25 cellular contexts compared by ENCODE assay signal in the genomic region with DNA sequence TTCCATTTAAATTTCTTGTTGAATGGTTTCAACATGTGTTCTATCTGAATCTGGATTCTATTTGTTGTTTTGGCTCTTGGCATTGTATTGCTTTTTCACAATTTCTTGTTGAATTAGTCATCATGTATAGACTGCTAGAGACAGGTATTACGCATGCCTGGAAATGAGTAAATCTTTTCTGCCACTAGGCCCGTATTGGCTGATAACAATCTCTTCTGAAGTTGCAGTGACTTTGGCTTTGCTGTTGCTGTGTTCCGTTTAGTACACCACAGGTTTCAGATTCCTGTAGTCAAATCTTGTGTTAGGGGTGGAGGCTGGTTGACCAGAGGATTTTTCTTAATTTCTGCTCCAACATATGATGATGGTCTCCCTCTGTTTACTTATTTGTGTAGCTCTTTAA.
DNase-seq lines count a peak whose midpoint lies in the region; ATAC-seq, FAIRE-seq and TF ChIP-seq lines count a peak whose summit lies in the region.
"Had no signal": no experiment of that assay in that cellular context is flagged by ENCODE, and none has a peak within 500 bp of the region (broad histone marks: within the 10 kb centered on the region; RNA-seq: fewer than 3 reads in every experiment).

No MANE protein-coding gene starts in this region.

- TF ChIP-seq CTCF in GM12878 (IDR thresholded peaks at IDR 0.05 in 2 of 3, conservative IDR thresholded peaks at IDR 0.05 in 1 of 3; ENCODE audit: control insufficient read depth in 2 of 3, extremely low read depth in 1 of 3, insufficient read depth in 1 of 3, low read depth in 3 of 3, low read length in 3 of 3) (no peak), osteocyte (IDR thresholded peaks at IDR 0.05) (no peak)

- in situ Hi-C loops in GM12878 (cut with MboI) = no loop called here

- POLR2A ChIA-PET in GM12878 (lab: Charles Lee) = no interaction called here

- H3K4me1 Mint-ChIP-seq in osteocyte (ENCODE audit: unreplicated experiment) = peaks cover 9% of the 10 kb centered on the region
- H3K4me1 Mint-ChIP-seq: B cell; naive thymus-derived CD4-positive, alpha-beta T cell had no signal

- SMC1A ChIA-PET in GM12878 (lab: Charles Lee; ENCODE audit: uncharacterized antibody, unreplicated experiment) = no interaction called here

- FAIRE-seq in H54 (lab: Jason Lieb, UNC) (peak; percentile 72), GM12878 (lab: Jason Lieb, UNC) (no peak)
- FAIRE-seq: endometrium, G401.6, GM19239 had no signal

- H3K27me3 ChIP-seq in GM12878 (replicated peaks in 1 of 2; ENCODE audit: control insufficient read depth in 2 of 2, insufficient read depth in 2 of 2, low read length in 1 of 2) = no peaks in the 10 kb centered on the region
- H3K27me3 ChIP-seq: gastrocnemius medialis, tibial artery had no signal

- H3K36me3 ChIP-seq in GM12878 (ENCODE audit: control insufficient read depth in 2 of 2, insufficient read depth in 2 of 2, low read length in 1 of 2) = no peaks in the 10 kb centered on the region
- H3K36me3 ChIP-seq: gastrocnemius medialis, tibial artery had no signal

- ATAC-seq in GM12878 (peak; percentile 55), HG03097 (IDR thresholded peaks at IDR 0.05; ENCODE audit: low FRiP score, unreplicated experiment) (no peak)
- ATAC-seq: activated CD8-positive, alpha-beta T cell treated with anti-CD3 and anti-CD28 coated beads, Interleukin-2, amount 10 ng/mL, durations not matched to agents 7 days and 5 days; activated T-cell treated with anti-CD3 and anti-CD28 coated beads, Interleukin-2, amount 50 U/mL, for 4 hours; gastrocnemius medialis; HCT116; naive thymus-derived CD4-positive, alpha-beta T cell; stimulated activated naive CD8-positive, alpha-beta T cell treated with anti-CD3 and anti-CD28 coated beads, Interleukin-15, Interleukin-2, amounts not matched to agents 100 U/mL and 50 U/mL, for 24 hours had no signal

- no peaks in the 10 kb centered on the region for H4K20me1 ChIP-seq in GM12878 (ENCODE audit: control insufficient read depth, insufficient read depth)

- no peak overlapping the region for H3K4me2 ChIP-seq in GM12878 (ENCODE audit: control insufficient read depth, insufficient read depth)

- H3K9me3 ChIP-seq in GM12878 (replicated peaks; ENCODE audit: control insufficient read depth, insufficient read depth, low read length) = no peaks in the 10 kb centered on the region
- H3K9me3 ChIP-seq: Caco-2, gastrocnemius medialis, tibial artery had no signal

- intact Hi-C loops in GM12878 (cut with micrococcal nuclease; ENCODE audit: unreplicated experiment) = no loop called here

- 29% methylated on average over 3 of the region's 3 CpGs for WGBS in GM12878 (ENCODE audit: insufficient coverage, insufficient replicate concordance, low lambda C conversion rate, missing lambda C conversion rate)

- H3K36me3 Mint-ChIP-seq in osteocyte (ENCODE audit: unreplicated experiment) = no peaks in the 10 kb centered on the region
- H3K36me3 Mint-ChIP-seq: naive thymus-derived CD4-positive, alpha-beta T cell had no signal

- H3K9me3 Mint-ChIP-seq in osteocyte (ENCODE audit: unreplicated experiment) = peaks cover 9% of the 10 kb centered on the region

- DNase-seq in H54 (ENCODE audit: insufficient read length, low spot score) = peak; percentile 3
- DNase-seq in M059J (ENCODE audit: low read depth) = peak; percentile 45
- no peak for DNase-seq in GM12878 (ENCODE audit: low read depth, low spot score)
- DNase-seq in non-pigmented ciliary epithelial cell (ENCODE audit: low read depth) = peak; percentile 17
- no peak for DNase-seq in osteocyte (ENCODE audit: extremely low spot score, unreplicated experiment)
- no peak for DNase-seq in germinal center (ENCODE audit: low spot score)
- DNase-seq: activated CD4-positive, CD25-positive, alpha-beta regulatory T cell; activated CD8-positive, alpha-beta T cell treated with anti-CD3 and anti-CD28 coated beads, Interleukin-2, amount 10 ng/mL, durations not matched to agents 7 days and 5 days; activated naive CD4-positive, alpha-beta T cell treated with anti-CD3 and anti-CD28 coated beads for 36 hours; activated T-cell treated with anti-CD3 and anti-CD28 coated beads, Interleukin-2, amount 50 U/mL, for 4 hours; Caco-2; gastrocnemius medialis; Kasumi-1; mesendoderm; naive thymus-derived CD4-positive, alpha-beta T cell; NCI-H1417; stimulated activated naive CD8-positive, alpha-beta T cell treated with anti-CD3 and anti-CD28 coated beads, Interleukin-15, Interleukin-2, amounts not matched to agents 100 U/mL and 50 U/mL, for 24 hours; tibial artery had no signal

- TF ChIP-seq RAD21 in GM12878 (IDR thresholded peaks at IDR 0.05; ENCODE audit: insufficient read depth, low read depth, low read length) = no peak

- H3K79me2 ChIP-seq in GM12878 (ENCODE audit: control insufficient read depth, insufficient read depth, low read length) = no peaks in the 10 kb centered on the region

- H3K27ac Mint-ChIP-seq in osteocyte (ENCODE audit: unreplicated experiment) = no peak overlapping the region
- H3K27ac Mint-ChIP-seq: activated CD8-positive, alpha-beta T cell treated with anti-CD3 and anti-CD28 coated beads, Interleukin-2, amount 10 ng/mL, durations not matched to agents 7 days and 5 days; activated naive CD4-positive, alpha-beta T cell treated with anti-CD3 and anti-CD28 coated beads for 36 hours; B cell; naive thymus-derived CD4-positive, alpha-beta T cell had no signal

- TF ChIP-seq POLR2A in H54 (IDR thresholded peaks at IDR 0.05; ENCODE audit: low read depth, low read length) = no peak
- TF ChIP-seq POLR2A in GM12878 (IDR thresholded peaks at IDR 0.05; ENCODE audit: low read depth, low read length) = no peak

- H3K9ac ChIP-seq in GM12878 (ENCODE audit: control insufficient read depth, insufficient read depth, low read length) = no peak overlapping the region

- H2AFZ ChIP-seq in GM12878 (ENCODE audit: control insufficient read depth, low read depth, low read length) = no peak overlapping the region

- RAD21 ChIA-PET in GM12878 (lab: Charles Lee; ENCODE audit: unreplicated experiment) = no interaction called here

- no peak overlapping the region for H3K4me3 ChIP-seq in GM12878
- H3K4me3 ChIP-seq: gastrocnemius medialis, skin epidermis, tibial artery had no signal

- H3K4me1 ChIP-seq in GM12878 (ENCODE audit: control insufficient read depth, insufficient read depth, low read length) = no peaks in the 10 kb centered on the region
- H3K4me1 ChIP-seq: Caco-2, gastrocnemius medialis had no signal

- TF ChIP-seq EP300 in GM12878 (IDR thresholded peaks at IDR 0.05; ENCODE audit: borderline replicate concordance in 1 of 2, control insufficient read depth in 1 of 2, low read depth in 2 of 2, low read length in 2 of 2) = no peak

- BruUV-seq in GM12878 (replicated peaks; lab: Mats Ljungman, UMichigan) = no TSS peak

- no peaks in the 10 kb centered on the region for H3K27me3 Mint-ChIP-seq in osteocyte (ENCODE audit: unreplicated experiment)
- H3K27me3 Mint-ChIP-seq: B cell; naive thymus-derived CD4-positive, alpha-beta T cell had no signal

- no peak overlapping the region for H3K27ac ChIP-seq in GM12878 (ENCODE audit: control insufficient read depth, insufficient read depth)
- H3K27ac ChIP-seq: gastrocnemius medialis, skin epidermis, tibial artery had no signal

- CTCF ChIA-PET in GM12878 (lab: Yijun Ruan, JAX) = no interaction called here

- no peak overlapping the region for H3K4me3 Mint-ChIP-seq in osteocyte (ENCODE audit: unreplicated experiment)
- H3K4me3 Mint-ChIP-seq: activated CD8-positive, alpha-beta T cell treated with anti-CD3 and anti-CD28 coated beads, Interleukin-2, amount 10 ng/mL, durations not matched to agents 7 days and 5 days; activated naive CD4-positive, alpha-beta T cell treated with anti-CD3 and anti-CD28 coated beads for 36 hours; activated T-cell treated with anti-CD3 and anti-CD28 coated beads, Interleukin-2, amount 50 U/mL, for 4 hours; B cell; naive thymus-derived CD4-positive, alpha-beta T cell had no signal

TF ChIP-seq in GM12878, 131 proteins besides CTCF, POLR2A, EP300 and RAD21:
- TF ChIP-seq, protein P1, sequence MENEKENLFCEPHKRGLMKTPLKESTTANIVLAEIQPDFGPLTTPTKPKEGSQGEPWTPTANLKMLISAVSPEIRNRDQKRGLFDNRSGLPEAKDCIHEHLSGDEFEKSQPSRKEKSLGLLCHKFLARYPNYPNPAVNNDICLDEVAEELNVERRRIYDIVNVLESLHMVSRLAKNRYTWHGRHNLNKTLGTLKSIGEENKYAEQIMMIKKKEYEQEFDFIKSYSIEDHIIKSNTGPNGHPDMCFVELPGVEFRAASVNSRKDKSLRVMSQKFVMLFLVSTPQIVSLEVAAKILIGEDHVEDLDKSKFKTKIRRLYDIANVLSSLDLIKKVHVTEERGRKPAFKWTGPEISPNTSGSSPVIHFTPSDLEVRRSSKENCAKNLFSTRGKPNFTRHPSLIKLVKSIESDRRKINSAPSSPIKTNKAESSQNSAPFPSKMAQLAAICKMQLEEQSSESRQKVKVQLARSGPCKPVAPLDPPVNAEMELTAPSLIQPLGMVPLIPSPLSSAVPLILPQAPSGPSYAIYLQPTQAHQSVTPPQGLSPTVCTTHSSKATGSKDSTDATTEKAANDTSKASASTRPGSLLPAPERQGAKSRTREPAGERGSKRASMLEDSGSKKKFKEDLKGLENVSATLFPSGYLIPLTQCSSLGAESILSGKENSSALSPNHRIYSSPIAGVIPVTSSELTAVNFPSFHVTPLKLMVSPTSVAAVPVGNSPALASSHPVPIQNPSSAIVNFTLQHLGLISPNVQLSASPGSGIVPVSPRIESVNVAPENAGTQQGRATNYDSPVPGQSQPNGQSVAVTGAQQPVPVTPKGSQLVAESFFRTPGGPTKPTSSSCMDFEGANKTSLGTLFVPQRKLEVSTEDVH (IDR thresholded peaks at IDR 0.05; ENCODE audit: low read depth, partially characterized antibody) = no peak
- no peak for TF ChIP-seq SRF (IDR thresholded peaks at IDR 0.05; ENCODE audit: low read depth in 2 of 2, low read length in 2 of 2)
- TF ChIP-seq RAD51 (IDR thresholded peaks at IDR 0.05) = no peak
- TF ChIP-seq, protein P2, sequence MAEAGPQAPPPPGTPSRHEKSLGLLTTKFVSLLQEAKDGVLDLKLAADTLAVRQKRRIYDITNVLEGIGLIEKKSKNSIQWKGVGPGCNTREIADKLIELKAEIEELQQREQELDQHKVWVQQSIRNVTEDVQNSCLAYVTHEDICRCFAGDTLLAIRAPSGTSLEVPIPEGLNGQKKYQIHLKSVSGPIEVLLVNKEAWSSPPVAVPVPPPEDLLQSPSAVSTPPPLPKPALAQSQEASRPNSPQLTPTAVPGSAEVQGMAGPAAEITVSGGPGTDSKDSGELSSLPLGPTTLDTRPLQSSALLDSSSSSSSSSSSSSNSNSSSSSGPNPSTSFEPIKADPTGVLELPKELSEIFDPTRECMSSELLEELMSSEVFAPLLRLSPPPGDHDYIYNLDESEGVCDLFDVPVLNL (IDR thresholded peaks at IDR 0.05; ENCODE audit: low read depth, low read length) = no peak
- no peak for TF ChIP-seq STAT3 (IDR thresholded peaks at IDR 0.05; ENCODE audit: low read depth, low read length)
- TF ChIP-seq SMAD5 (IDR thresholded peaks at IDR 0.05; ENCODE audit: low read depth) = no peak
- TF ChIP-seq NR2C1 (IDR thresholded peaks at IDR 0.05) = no peak
- TF ChIP-seq MTA2 (IDR thresholded peaks at IDR 0.05; ENCODE audit: low read depth) = no peak
- no peak for TF ChIP-seq HDGF (IDR thresholded peaks at IDR 0.05)
- TF ChIP-seq CEBPB (IDR thresholded peaks at IDR 0.05; ENCODE audit: borderline replicate concordance in 1 of 2, low read depth in 2 of 2, low read length in 2 of 2) = no peak

Comparison
In these comparisons a context has a peak if more than half of its experiments do, and no peak if none do; other contexts are left out.
1. DNase-seq: peak in H54 (single experiment), M059J (single experiment) and non-pigmented ciliary epithelial cell (single experiment); none in GM12878 (single experiment), osteocyte (single experiment) and germinal center (single experiment).